9 cellular contexts compared by ENCODE assay signal in the genomic region with DNA sequence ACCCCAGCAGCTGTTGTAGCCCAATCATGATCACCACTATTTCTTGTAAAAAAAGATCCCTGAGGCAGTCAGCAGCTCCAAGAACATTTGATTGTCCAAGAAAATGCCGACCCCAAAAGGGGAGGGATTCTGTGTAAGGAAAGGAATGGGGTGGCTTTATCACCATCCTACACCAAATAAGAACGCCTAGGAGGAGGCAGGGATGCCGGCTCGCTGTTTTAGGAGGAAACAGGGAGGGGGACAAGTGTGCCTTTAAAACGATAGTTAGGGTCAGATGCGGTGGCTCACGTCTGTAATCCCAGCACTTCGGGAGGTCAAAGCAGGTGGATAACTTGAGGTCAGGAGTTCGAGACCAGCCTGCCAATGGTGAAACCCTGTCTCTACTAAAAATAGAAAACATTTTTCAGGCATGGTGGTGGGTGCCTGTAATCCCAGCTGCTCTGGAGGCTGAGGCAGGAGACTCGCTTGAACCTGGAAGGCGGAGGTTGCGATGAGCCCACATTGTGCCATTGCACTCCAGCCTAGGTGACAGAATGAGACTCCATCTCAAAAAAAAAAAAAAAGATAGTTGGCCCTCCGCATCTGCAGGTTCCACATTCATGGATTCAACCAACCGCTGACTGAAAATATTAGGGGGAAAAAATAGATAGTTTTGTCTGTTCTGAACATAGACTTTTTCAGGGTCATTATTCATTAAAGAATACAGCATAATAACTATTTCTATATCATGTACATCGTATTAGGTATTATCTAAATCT.
DNase-seq lines count a peak whose midpoint lies in the region; ATAC-seq and TF ChIP-seq lines count a peak whose summit lies in the region.
"Had no signal": no experiment of that assay in that cellular context is flagged by ENCODE, and none has a peak within 500 bp of the region (broad histone marks: within the 10 kb centered on the region; RNA-seq: fewer than 3 reads in every experiment).

No MANE protein-coding gene starts in this region.

- DNase-seq in Caco-2 (no peak), NCI-H2227 treated with DMSO at 0.1 percent for 48 hours (lab: John Stamatoyannopoulos, UW) (peak; percentile 56), dermis blood vessel endothelial cell (peak; percentile 18), ovary (peak in 1 of 5 donors; percentile 32), NCI-H146 (lab: John Stamatoyannopoulos, UW) (no peak), NK-92 (lab: John Stamatoyannopoulos, UW; ENCODE audit: unreplicated experiment) (no peak)
- DNase-seq: activated CD4-positive, alpha-beta T cell treated with anti-CD3 and anti-CD28 coated beads for 48 hours had no signal

- CTCF ChIA-PET in Caco-2 (lab: Charles Lee): interaction anchor here (3.1 kb wide), 1 partner anchor 23 kb away, joined by 10 read pairs; no protein-coding TSS in a partner anchor

- peak overlapping the region; percentile 23 for H3K27ac Mint-ChIP-seq in Caco-2 (ENCODE audit: unreplicated experiment)

- WGBS in ovary, 3 donors: 36 to 38% (median 37%) methylated on average over 15 of the region's 15 CpGs

- H3K9me3 ChIP-seq in Caco-2 (no peaks in the 10 kb centered on the region), ovary (no peaks in the 10 kb centered on the region)

- no peaks in the 10 kb centered on the region for H3K4me1 ChIP-seq in Caco-2
- H3K4me1 ChIP-seq in ovary (ENCODE audit: insufficient read depth): peaks cover 3% of the 10 kb centered on the region

- H3K36me3 Mint-ChIP-seq in Caco-2 (ENCODE audit: insufficient read depth, unreplicated experiment): peaks cover 18% of the 10 kb centered on the region

- peaks cover 11% of the 10 kb centered on the region for H3K4me1 Mint-ChIP-seq in Caco-2 (ENCODE audit: low read depth, unreplicated experiment)

- peak overlapping the region; percentile 67 for H3K4me3 ChIP-seq in Caco-2 (ENCODE audit: low read depth, low read length)
- peak overlapping the region; percentile 44 for H3K4me3 ChIP-seq in ovary

- H3K9me3 Mint-ChIP-seq in Caco-2 (ENCODE audit: unreplicated experiment): no peaks in the 10 kb centered on the region

- peak overlapping the region; percentile 92 for H3K4me3 Mint-ChIP-seq in Caco-2 (ENCODE audit: unreplicated experiment)

- BruUV-seq in Caco-2 (replicated peaks; lab: Mats Ljungman, UMichigan): no TSS peak

- ATAC-seq in HG03521 (IDR thresholded peaks at IDR 0.05; ENCODE audit: unreplicated experiment) (no peak), GM19328 (IDR thresholded peaks at IDR 0.05; ENCODE audit: unreplicated experiment) (no peak)

- no peaks in the 10 kb centered on the region for H3K27me3 Mint-ChIP-seq in Caco-2 (ENCODE audit: insufficient read depth, unreplicated experiment)

- TF ChIP-seq EP300 in ovary (IDR thresholded peaks at IDR 0.05): no peak

- no peaks in the 10 kb centered on the region; the same call in 1 of the 2 replicates for H3K36me3 ChIP-seq in Caco-2 (ENCODE audit: control insufficient read depth, insufficient read depth, low read length)
- H3K36me3 ChIP-seq in ovary: no peaks in the 10 kb centered on the region

- POLR2A ChIA-PET in Caco-2 (lab: Charles Lee): no interaction called here

- intact Hi-C loops in Caco-2 (cut with micrococcal nuclease; ENCODE audit: unreplicated experiment) (loop anchor here (5.0 kb wide), 2 partner anchors 257 to 692 kb away; no protein-coding TSS in a partner anchor), ovary (cut with DNase I) (loop anchor here (5.0 to 10.0 kb wide), 5 partner anchors 80 to 462 kb away; a partner anchor contains a TSS)

- TF ChIP-seq POLR2A in ovary (IDR thresholded peaks at IDR 0.05): no peak

- no peak for TF ChIP-seq CTCF in Caco-2 (IDR thresholded peaks at IDR 0.05; ENCODE audit: insufficient read depth in 1 of 2, low read depth in 1 of 2, low read length in 1 of 2, severe bottlenecking in 1 of 2, unreplicated experiment in 1 of 2)
- TF ChIP-seq CTCF in ovary (IDR thresholded peaks at IDR 0.05): no peak

- H3K27ac ChIP-seq in ovary: peak overlapping the region; percentile 49 to 65

- H3K27me3 ChIP-seq in Caco-2 (replicated peaks; ENCODE audit: control insufficient read depth, insufficient read depth, low read length) (no peaks in the 10 kb centered on the region), ovary (no peaks in the 10 kb centered on the region)

Comparison
In these comparisons a context has a peak if more than half of its experiments do, and no peak if none do; other contexts are left out.
1. DNase-seq: peak in NCI-H2227 treated with DMSO at 0.1 percent for 48 hours (single experiment) and dermis blood vessel endothelial cell (single experiment); none in Caco-2 (0 of 2), NCI-H146 (single experiment) and NK-92 (single experiment).